In the genomic region with DNA sequence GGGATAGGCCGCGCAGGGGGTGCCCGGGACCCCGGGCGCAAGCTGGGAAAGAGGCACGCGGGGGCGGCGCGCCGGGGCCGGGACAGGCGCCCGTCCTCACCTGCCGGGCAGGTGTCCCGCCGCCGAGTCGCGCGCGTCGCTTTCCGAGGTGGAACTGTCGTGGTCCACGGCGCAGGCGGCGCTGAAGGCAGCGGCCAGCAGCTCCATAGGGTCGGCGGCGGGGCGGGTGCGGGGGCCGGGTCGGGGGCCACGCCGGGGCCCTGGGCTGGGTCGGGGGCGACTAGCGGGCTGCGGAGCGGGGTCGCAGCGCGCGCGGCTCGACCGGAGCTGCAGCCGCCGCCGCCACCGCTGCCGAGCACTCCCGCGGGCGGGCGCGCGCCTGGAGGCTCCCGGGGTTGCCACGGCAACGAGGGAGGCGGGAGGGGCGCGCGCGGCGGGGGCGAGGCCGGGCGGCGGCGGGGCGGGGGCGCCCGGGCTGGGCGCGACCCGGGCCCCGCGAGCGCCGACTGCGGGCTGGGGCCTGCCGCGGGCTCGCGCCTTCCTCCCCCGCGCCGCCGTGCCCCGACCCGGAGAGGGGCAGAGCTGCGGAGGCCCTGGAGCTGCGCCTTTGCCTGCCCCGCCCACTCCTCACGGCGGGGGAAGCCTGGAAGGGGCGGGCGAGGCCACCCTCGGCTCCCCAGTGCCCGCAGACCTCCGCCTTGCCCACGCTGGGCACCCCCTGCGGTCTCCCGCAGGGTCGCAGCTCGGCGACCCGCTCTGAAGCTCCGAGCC, we compare ENCODE assay signal across 8 cellular contexts. TPM values are rescaled to one million over a fixed set of nuclear protein-coding genes. Genes with fewer than 3 reads are reported as not detected.
A peak's percentile ranks its signal among the peaks of the same experiment; 100 is the strongest.
DNase-seq lines count a peak whose midpoint lies in the region; ATAC-seq and TF ChIP-seq lines count a peak whose summit lies in the region.

No MANE protein-coding gene starts in this region.

- H3K4me1 ChIP-seq in hepatocyte (ENCODE audit: insufficient read depth): peaks cover 11% of the 10 kb centered on the region

- H3K27me3 ChIP-seq in hepatocyte: peaks cover 65% of the 10 kb centered on the region

- H3K36me3 ChIP-seq in SK-N-MC (ENCODE audit: insufficient read depth, low read length): peaks cover 13% of the 10 kb centered on the region
- no peaks in the 10 kb centered on the region for H3K36me3 ChIP-seq in hepatocyte (replicated peaks; ENCODE audit: insufficient read depth, low read depth)

- H4K20me1 ChIP-seq in hepatocyte (ENCODE audit: insufficient read depth, poor library complexity, severe bottlenecking): no peaks in the 10 kb centered on the region

- DNase-seq in NCI-H1092 treated with DMSO at 0.1 percent for 48 hours (lab: John Stamatoyannopoulos, UW): peak; percentile 27
- DNase-seq in NCI-H1092 (lab: John Stamatoyannopoulos, UW): no peak
- DNase-seq in SK-N-MC (ENCODE audit: low read depth, low spot score): no peak
- DNase-seq in hepatocyte (ENCODE audit: low spot score): peak; percentile 54
- DNase-seq in AML-193 (lab: John Stamatoyannopoulos, UW): no peak

- H3K79me2 ChIP-seq in hepatocyte: no peaks in the 10 kb centered on the region

- H3K9me3 ChIP-seq in SK-N-MC (ENCODE audit: low read depth, low read length): no peaks in the 10 kb centered on the region
- H3K9me3 ChIP-seq in hepatocyte (ENCODE audit: low read depth): no peaks in the 10 kb centered on the region

- no peak overlapping the region for H3K27ac ChIP-seq in SK-N-MC
- no peak overlapping the region for H3K27ac ChIP-seq in hepatocyte
- peak overlapping the region in 14 of 21 experiments; percentile 20 to 87 (median 70) for H3K27ac ChIP-seq in skin epidermis

- no peak for ATAC-seq in GM21360 (IDR thresholded peaks at IDR 0.05; ENCODE audit: unreplicated experiment)
- ATAC-seq in GM18867 (IDR thresholded peaks at IDR 0.05; ENCODE audit: unreplicated experiment): no peak

- H3K4me2 ChIP-seq in hepatocyte: peak overlapping the region; percentile 91

- H3K9me2 ChIP-seq in hepatocyte (replicated peaks; ENCODE audit: insufficient read depth): no peaks in the 10 kb centered on the region

- H3K4me3 ChIP-seq in SK-N-MC: peak overlapping the region; percentile 80
- no peak overlapping the region for H3K4me3 ChIP-seq in hepatocyte
- H3K4me3 ChIP-seq in skin epidermis: peak overlapping the region; percentile 26 to 55 (median 38)

- WGBS in hepatocyte (ENCODE audit: low lambda C conversion rate, missing lambda C conversion rate): under 1% methylated on average over 20 of the region's 115 CpGs

- TF ChIP-seq CTCF in hepatocyte (IDR thresholded peaks at IDR 0.05; ENCODE audit: poor library complexity): no peak

- H3K9ac ChIP-seq in SK-N-MC (ENCODE audit: insufficient read length): peak overlapping the region; percentile 32

- H2AFZ ChIP-seq in hepatocyte: no peak overlapping the region

RNA-seq across cellular contexts. Expression of gene SNORC, which starts 57.9 kb away (rescaled TPM):
- 1.4 and 2.2 TPM in 2 replicates for total RNA-seq in hepatocyte
- polyA plus RNA-seq in hepatocyte: 5.9 and 7.5 TPM in 2 replicates

Comparison
In these comparisons a context has a peak if more than half of its experiments do, and no peak if none do; other contexts are left out.
1. DNase-seq: peak in NCI-H1092 treated with DMSO at 0.1 percent for 48 hours (single experiment) and hepatocyte (single experiment); none in NCI-H1092 (single experiment), SK-N-MC (single experiment) and AML-193 (0 of 2).
2. H3K27ac ChIP-seq: peak in skin epidermis (14 of 21); none in SK-N-MC (single experiment) and hepatocyte (single experiment).